Comparison of ENCODE assay signal across 23 cellular contexts in genomic region chr10:80122110-80122710, GRCh38. TPM values are rescaled to one million over a fixed set of nuclear protein-coding genes. Genes with fewer than 3 reads are reported as not detected.
"Had no signal": no experiment of that assay in that cellular context is flagged by ENCODE, and none has a peak within 500 bp of the region (broad histone marks: within the 10 kb centered on the region; RNA-seq: fewer than 3 reads in every experiment).

No MANE protein-coding gene starts in this region.

- H3K27ac Mint-ChIP-seq: activated naive CD8-positive, alpha-beta T cell; activated T-helper 2 cell treated with anti-CD3 and anti-CD28 coated beads, Interferon-gamma antibody, Interleukin-2, Interleukin-4, amounts not matched to agents 10 μg/mL and 5 μg/mL and 100 μg/mL, durations not matched to agents 14 hours and 24 hours and 36 hours; stimulated activated naive CD8-positive, alpha-beta T cell treated with anti-CD3 and anti-CD28 coated beads, Interleukin-15, Interleukin-2, amounts not matched to agents 100 ng/mL and 50 ng/mL, for 24 hours; T-helper 1 cell treated with Interleukin-12 subunit alpha and Interleukin-12 subunit beta and Interleukin-4 antibody, amounts not matched to agents 30 μg/mL and 1 μg/mL, for 36 hours had no signal

- H3K27me3 ChIP-seq: cardiac muscle cell, esophagus muscularis mucosa, heart left ventricle, ovary, right lobe of liver, tibial artery had no signal

- H3K9me3 ChIP-seq: esophagus muscularis mucosa, heart left ventricle, ovary, psoas muscle, right lobe of liver, tibial artery had no signal

- H3K4me1 Mint-ChIP-seq: naive thymus-derived CD8-positive, alpha-beta T cell had no signal

- H3K4me3 Mint-ChIP-seq: activated naive CD8-positive, alpha-beta T cell; activated T-cell treated with anti-CD3 and anti-CD28 coated beads, Interleukin-2, amount 50 U/mL, for 4 hours; naive thymus-derived CD8-positive, alpha-beta T cell; stimulated activated naive CD8-positive, alpha-beta T cell treated with anti-CD3 and anti-CD28 coated beads, Interleukin-15, Interleukin-2, amounts not matched to agents 100 ng/mL and 50 ng/mL, for 24 hours; T-helper 1 cell treated with Interleukin-12 subunit alpha and Interleukin-12 subunit beta and Interleukin-4 antibody, amounts not matched to agents 30 μg/mL and 1 μg/mL, for 36 hours had no signal

- H3K27ac ChIP-seq: cardiac muscle cell, esophagus muscularis mucosa, heart left ventricle, ovary, psoas muscle, right lobe of liver, skin epidermis, tibial artery had no signal

- H3K4me3 ChIP-seq: cardiac muscle cell, esophagus muscularis mucosa, heart left ventricle, ovary, psoas muscle, right lobe of liver, skin epidermis, tibial artery had no signal

- H3K27me3 Mint-ChIP-seq: stimulated activated naive CD8-positive, alpha-beta T cell treated with anti-CD3 and anti-CD28 coated beads, Interleukin-15, Interleukin-2, amounts not matched to agents 100 ng/mL and 50 ng/mL, for 24 hours had no signal

- H3K36me3 ChIP-seq: cardiac muscle cell, esophagus muscularis mucosa, heart left ventricle, ovary, right lobe of liver, tibial artery had no signal

- H3K4me1 ChIP-seq: heart left ventricle, psoas muscle, right lobe of liver had no signal

- H3K36me3 Mint-ChIP-seq: activated naive CD8-positive, alpha-beta T cell; naive thymus-derived CD8-positive, alpha-beta T cell had no signal

- DNase-seq: activated CD4-positive, alpha-beta T cell treated with anti-CD3 and anti-CD28 coated beads for 4 hours; activated CD4-positive, alpha-beta T cell treated with anti-CD3 and anti-CD28 coated beads, Interleukin-2, amount 50 U/mL, for 48 hours; activated CD4-positive, CD25-positive, alpha-beta regulatory T cell; activated CD8-positive, alpha-beta memory T cell treated with anti-CD3 and anti-CD28 coated beads, Interleukin-2, amount 50 U/mL, for 48 hours; activated naive CD4-positive, alpha-beta T cell; activated T-cell treated with anti-CD3 and anti-CD28 coated beads, Interleukin-2, amount 50 U/mL, for 4 hours; effector CD4-positive, alpha-beta T cell; heart left ventricle; naive thymus-derived CD8-positive, alpha-beta T cell; ovary; psoas muscle; right lobe of liver; stimulated activated CD4-positive, alpha-beta T cell treated with anti-CD3 and anti-CD28 coated beads, Interleukin-1b, Interleukin-23, amount 100 ng/mL, for 48 hours; T1000; tibial artery had no signal

- ATAC-seq: activated T-cell treated with anti-CD3 and anti-CD28 coated beads, Interleukin-2, amount 50 U/mL, for 4 hours; heart left ventricle; naive thymus-derived CD8-positive, alpha-beta T cell; psoas muscle; right lobe of liver had no signal

- H3K9me3 Mint-ChIP-seq: activated T-cell treated with anti-CD3 and anti-CD28 coated beads, Interleukin-2, amount 50 U/mL, for 4 hours; activated T-helper 2 cell treated with anti-CD3 and anti-CD28 coated beads, Interferon-gamma antibody, Interleukin-2, Interleukin-4, amounts not matched to agents 10 μg/mL and 5 μg/mL and 100 μg/mL, durations not matched to agents 14 hours and 24 hours and 36 hours; naive thymus-derived CD8-positive, alpha-beta T cell; stimulated activated naive CD8-positive, alpha-beta T cell treated with anti-CD3 and anti-CD28 coated beads, Interleukin-15, Interleukin-2, amounts not matched to agents 100 ng/mL and 50 ng/mL, for 24 hours; T-helper 1 cell treated with Interleukin-12 subunit alpha and Interleukin-12 subunit beta and Interleukin-4 antibody, amounts not matched to agents 30 μg/mL and 1 μg/mL, for 36 hours had no signal

RNA-seq across cellular contexts. Expression of gene PLAC9, which starts 10.3 kb away (rescaled TPM):
- total RNA-seq: activated CD8-positive, alpha-beta memory T cell treated with anti-CD3 and anti-CD28 coated beads for 36 hours; activated T-cell treated with anti-CD3 and anti-CD28 coated beads, Interleukin-2, amount 50 U/mL, for 4 hours; activated T-helper 2 cell treated with anti-CD3 and anti-CD28 coated beads, Interferon-gamma antibody, Interleukin-2, Interleukin-4, amounts not matched to agents 10 μg/mL and 5 μg/mL and 100 μg/mL, durations not matched to agents 14 hours and 24 hours and 36 hours; cardiac muscle cell; naive thymus-derived CD8-positive, alpha-beta T cell had no signal
